ENCODE assay signal across 25 cellular contexts in genomic region chr11:114015117-114015516, GRCh38. TPM values are rescaled to one million over a fixed set of nuclear protein-coding genes. Genes with fewer than 3 reads are reported as not detected.
A peak's percentile ranks its signal among the peaks of the same experiment; 100 is the strongest.
DNase-seq lines count a peak whose midpoint lies in the region; ATAC-seq, FAIRE-seq and TF ChIP-seq lines count a peak whose summit lies in the region.
"Had no signal": no experiment of that assay in that cellular context is flagged by ENCODE, and none has a peak within 500 bp of the region (broad histone marks: within the 10 kb centered on the region; RNA-seq: fewer than 3 reads in every experiment).

No MANE protein-coding gene starts in this region.

- H3K27ac ChIP-seq in A549 (no peak overlapping the region), foreskin keratinocyte (no peak overlapping the region), uterus (no peak overlapping the region)
- H3K27ac ChIP-seq: HL-60, PC-9, RWPE1 had no signal

- no peak overlapping the region for H3K4me3 ChIP-seq in A549
- H3K4me3 ChIP-seq in uterus = no peak overlapping the region
- H3K4me3 ChIP-seq: PC-9 had no signal

- TF ChIP-seq RAD21 in A549 (conservative IDR thresholded peaks at IDR 0.05 in 1 of 2, IDR thresholded peaks at IDR 0.05 in 1 of 2) = no peak

- FAIRE-seq in A549 (lab: Jason Lieb, UNC) = no peak
- FAIRE-seq: GM18507, H54 had no signal

- TF ChIP-seq POLR2A in A549 (IDR thresholded peaks at IDR 0.05; ENCODE audit: low read length) (no peak), uterus (IDR thresholded peaks at IDR 0.05) (no peak)

- no peaks in the 10 kb centered on the region for H3K9me3 ChIP-seq in A549
- H3K9me3 ChIP-seq in uterus = no peaks in the 10 kb centered on the region
- H3K9me3 ChIP-seq: BE2C had no signal

- 28% methylated on average over 5 of the region's 6 CpGs for WGBS in A549 (ENCODE audit: missing lambda C conversion rate)

- TF ChIP-seq EP300 in A549 (IDR thresholded peaks at IDR 0.05) = no peak

- H3K4me2 ChIP-seq in A549 = no peak overlapping the region
- H3K4me2 ChIP-seq: PC-9 had no signal

- H3K27me3 ChIP-seq in foreskin keratinocyte (no peaks in the 10 kb centered on the region), uterus (no peaks in the 10 kb centered on the region)

- TF ChIP-seq CTCF in A549 (IDR thresholded peaks at IDR 0.05) (no peak), foreskin keratinocyte (conservative IDR thresholded peaks at IDR 0.05) (no peak), uterus (IDR thresholded peaks at IDR 0.05) (no peak)

- CTCF ChIA-PET in A549 (lab: Yijun Ruan, JAX) = interaction anchor here (0.8 to 2.0 kb wide), 3 partner anchors 13 to 246 kb away, joined by 4 to 13 read pairs (median 5); no protein-coding TSS in a partner anchor

- no peaks in the 10 kb centered on the region for H3K36me3 ChIP-seq in uterus
- H3K36me3 ChIP-seq: BE2C had no signal

- H3K4me1 ChIP-seq in A549 (no peaks in the 10 kb centered on the region), foreskin keratinocyte (no peaks in the 10 kb centered on the region), uterus (no peaks in the 10 kb centered on the region)
- H3K4me1 ChIP-seq: BE2C had no signal

- DNase-seq in A549 (ENCODE audit: low read depth in 1 of 2, low spot score in 1 of 2) = no peak
- DNase-seq in COLO668 (lab: John Stamatoyannopoulos, UW; ENCODE audit: unreplicated experiment) = peak; percentile 23
- DNase-seq in OCI-M1 (lab: John Stamatoyannopoulos, UW) = peak; percentile 21
- DNase-seq in foreskin keratinocyte = no peak
- no peak for DNase-seq in uterus
- no peak for DNase-seq in NK-92 (lab: John Stamatoyannopoulos, UW; ENCODE audit: unreplicated experiment)
- DNase-seq in nucleus accumbens (lab: John Stamatoyannopoulos, UW) = no peak
- DNase-seq: BE2C; Calu3; CD8-positive, alpha-beta memory T cell; Karpas-422; NCI-H1105; NCI-H1436 treated with DMSO at 0.1 percent for 48 hours; NCI-H2029; NCI-H2171; NCI-H524; SHP77 treated with DMSO at 0.1 percent for 48 hours; T-helper 1 cell had no signal

- intact Hi-C loops in uterus (cut with DNase I; ENCODE audit: low total_unique reads) = no loop called here

- peak; percentile 28 to 54; a peak in 2 of 6 replicates for ATAC-seq in A549
- peak; percentile 35 for ATAC-seq in foreskin keratinocyte

- POLR2A ChIA-PET in A549 (lab: Yijun Ruan, JAX) = no interaction called here

TF ChIP-seq in A549, 52 proteins besides CTCF, POLR2A, EP300 and RAD21:
- TF ChIP-seq FOXS1 (CRISPR knock-in tag; IDR thresholded peaks at IDR 0.05) = no peak
- TF ChIP-seq RFX5 (IDR thresholded peaks at IDR 0.05) = no peak
- no peak for TF ChIP-seq KDM1A (IDR thresholded peaks at IDR 0.05; ENCODE audit: low read depth)
- TF ChIP-seq TP53 (CRISPR knock-in tag; IDR thresholded peaks at IDR 0.05) = no peak
- no peak for TF ChIP-seq RNF2 (IDR thresholded peaks at IDR 0.05; ENCODE audit: borderline replicate concordance, low read depth)
- TF ChIP-seq HES2 (IDR thresholded peaks at IDR 0.05) = no peak
- TF ChIP-seq, protein P1, sequence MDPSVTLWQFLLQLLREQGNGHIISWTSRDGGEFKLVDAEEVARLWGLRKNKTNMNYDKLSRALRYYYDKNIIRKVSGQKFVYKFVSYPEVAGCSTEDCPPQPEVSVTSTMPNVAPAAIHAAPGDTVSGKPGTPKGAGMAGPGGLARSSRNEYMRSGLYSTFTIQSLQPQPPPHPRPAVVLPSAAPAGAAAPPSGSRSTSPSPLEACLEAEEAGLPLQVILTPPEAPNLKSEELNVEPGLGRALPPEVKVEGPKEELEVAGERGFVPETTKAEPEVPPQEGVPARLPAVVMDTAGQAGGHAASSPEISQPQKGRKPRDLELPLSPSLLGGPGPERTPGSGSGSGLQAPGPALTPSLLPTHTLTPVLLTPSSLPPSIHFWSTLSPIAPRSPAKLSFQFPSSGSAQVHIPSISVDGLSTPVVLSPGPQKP (IDR thresholded peaks at IDR 0.05; ENCODE audit: low read depth, low read length) = no peak
- no peak for TF ChIP-seq CEBPB (IDR thresholded peaks at IDR 0.05)
- TF ChIP-seq EHF (CRISPR knock-in tag; IDR thresholded peaks at IDR 0.05) = no peak
- no peak for TF ChIP-seq CBX2 (IDR thresholded peaks at IDR 0.05; ENCODE audit: borderline replicate concordance, low read depth)
- TF ChIP-seq, protein P2, sequence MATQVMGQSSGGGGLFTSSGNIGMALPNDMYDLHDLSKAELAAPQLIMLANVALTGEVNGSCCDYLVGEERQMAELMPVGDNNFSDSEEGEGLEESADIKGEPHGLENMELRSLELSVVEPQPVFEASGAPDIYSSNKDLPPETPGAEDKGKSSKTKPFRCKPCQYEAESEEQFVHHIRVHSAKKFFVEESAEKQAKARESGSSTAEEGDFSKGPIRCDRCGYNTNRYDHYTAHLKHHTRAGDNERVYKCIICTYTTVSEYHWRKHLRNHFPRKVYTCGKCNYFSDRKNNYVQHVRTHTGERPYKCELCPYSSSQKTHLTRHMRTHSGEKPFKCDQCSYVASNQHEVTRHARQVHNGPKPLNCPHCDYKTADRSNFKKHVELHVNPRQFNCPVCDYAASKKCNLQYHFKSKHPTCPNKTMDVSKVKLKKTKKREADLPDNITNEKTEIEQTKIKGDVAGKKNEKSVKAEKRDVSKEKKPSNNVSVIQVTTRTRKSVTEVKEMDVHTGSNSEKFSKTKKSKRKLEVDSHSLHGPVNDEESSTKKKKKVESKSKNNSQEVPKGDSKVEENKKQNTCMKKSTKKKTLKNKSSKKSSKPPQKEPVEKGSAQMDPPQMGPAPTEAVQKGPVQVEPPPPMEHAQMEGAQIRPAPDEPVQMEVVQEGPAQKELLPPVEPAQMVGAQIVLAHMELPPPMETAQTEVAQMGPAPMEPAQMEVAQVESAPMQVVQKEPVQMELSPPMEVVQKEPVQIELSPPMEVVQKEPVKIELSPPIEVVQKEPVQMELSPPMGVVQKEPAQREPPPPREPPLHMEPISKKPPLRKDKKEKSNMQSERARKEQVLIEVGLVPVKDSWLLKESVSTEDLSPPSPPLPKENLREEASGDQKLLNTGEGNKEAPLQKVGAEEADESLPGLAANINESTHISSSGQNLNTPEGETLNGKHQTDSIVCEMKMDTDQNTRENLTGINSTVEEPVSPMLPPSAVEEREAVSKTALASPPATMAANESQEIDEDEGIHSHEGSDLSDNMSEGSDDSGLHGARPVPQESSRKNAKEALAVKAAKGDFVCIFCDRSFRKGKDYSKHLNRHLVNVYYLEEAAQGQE (IDR thresholded peaks at IDR 0.05) = no peak
- no peak for TF ChIP-seq MAX (IDR thresholded peaks at IDR 0.05)
- no peak for TF ChIP-seq POLR2AphosphoS2 (conservative IDR thresholded peaks at IDR 0.05; ENCODE audit: low read length)

RNA-seq across cellular contexts. Expression of gene HTR3A, which starts 40.2 kb away (rescaled TPM):
- polyA plus RNA-seq in A549 (2011; rRNA removed) = not detected in 2 replicates
- not detected in 2 replicates for polyA plus RNA-seq in A549 (2012; cell fraction: cytosol; rRNA removed)
- not detected in 2 replicates for polyA plus RNA-seq in A549 (2012; cell fraction: nucleus; rRNA removed)
- not detected in 3 replicates for polyA plus RNA-seq in A549 (2017; fragmentation: RNase III; extraction: RNeasy Plus Mini Kit Qiagen cat#74134 plus additional on column Dnase treatment)
- polyA minus RNA-seq in A549 (2011; rRNA and poly(A)+ RNA removed) = not detected in 2 replicates
- total RNA-seq in foreskin keratinocyte = not detected in 2 replicates
- polyA plus RNA-seq in foreskin keratinocyte = not detected in 2 replicates
- under 1 TPM in 2 of 4 donors, not detected in 2; 0.14 to 0.21 TPM for total RNA-seq in uterus
- total RNA-seq: Calu3; CD8-positive, alpha-beta memory T cell; G401; PC-9 had no signal
- polyA plus RNA-seq: CD14-positive monocyte; CD8-positive, alpha-beta memory T cell had no signal

RNA-seq across cellular contexts. Expression of gene ZBTB16, which starts 44.4 kb away (rescaled TPM):
- polyA plus RNA-seq in A549 (2011; rRNA removed) (not detected in 2 replicates), A549 (2017; fragmentation: RNase III; extraction: RNeasy Plus Mini Kit Qiagen cat#74134 plus additional on column Dnase treatment) (not detected in 3 replicates), foreskin keratinocyte (not detected in 2 replicates)
- polyA plus RNA-seq in A549 (2012; cell fraction: cytosol; rRNA removed) = not detected in 2 replicates
- polyA plus RNA-seq in A549 (2012; cell fraction: nucleus; rRNA removed) = 0.23 and 0.26 TPM in 2 replicates
- not detected in 2 replicates for polyA minus RNA-seq in A549 (2011; rRNA and poly(A)+ RNA removed)
- total RNA-seq in foreskin keratinocyte (not detected in 2 replicates), uterus (100 to 1,000 TPM in 3 of 4 donors, 10 to 100 TPM in 1; 25.5 to 302 (median 151) TPM)
- total RNA-seq: Calu3, G401 had no signal

Comparison
In these comparisons a context has a peak if more than half of its experiments do, and no peak if none do; other contexts are left out.
1. DNase-seq: peak in COLO668 (single experiment) and OCI-M1 (single experiment); none in A549 (0 of 2), foreskin keratinocyte (0 of 2), uterus (0 of 2), NK-92 (single experiment) and nucleus accumbens (0 of 56).
2. RNA of gene ZBTB16, which starts 44.4 kb away (total RNA-seq): 25.5 to 302 TPM in uterus; not detected in foreskin keratinocyte; every median in the first group is over 10 times any median in the second.